ENCODE assay signal across 9 cellular contexts in genomic region chr1:48776400-48777218, GRCh38. TPM values are rescaled to one million over a fixed set of nuclear protein-coding genes. Genes with fewer than 3 reads are reported as not detected.
DNase-seq lines count a peak whose midpoint lies in the region; ATAC-seq and TF ChIP-seq lines count a peak whose summit lies in the region.
"Had no signal": no experiment of that assay in that cellular context is flagged by ENCODE, and none has a peak within 500 bp of the region (broad histone marks: within the 10 kb centered on the region; RNA-seq: fewer than 3 reads in every experiment).

BEND5 (minus strand) TSS chr1:48776891; CDS start chr1:48776831, 60 bp downstream.

- 0 to 2% (median 0%) methylated on average over 45 to 72 of the region's 72 CpGs for WGBS in psoas muscle, 3 donors
- WGBS in urinary bladder, result 1% methylated on average over 72 of the region's 72 CpGs

- peak within 1 kb of the TSS; percentile 83 for H3K27ac Mint-ChIP-seq in activated naive CD8-positive, alpha-beta T cell

- H3K27me3 Mint-ChIP-seq in activated naive CD8-positive, alpha-beta T cell, result no peaks in the 10 kb centered on the region

- H3K36me3 Mint-ChIP-seq in activated naive CD8-positive, alpha-beta T cell, result peaks cover 5% of the 10 kb centered on the region

- peak within 1 kb of the TSS; percentile 91 for H3K4me3 Mint-ChIP-seq in activated naive CD8-positive, alpha-beta T cell

- H3K4me1 ChIP-seq in right atrium auricular region, result peaks cover 0 to 23% of the 10 kb centered on the region in 2 donors
- H3K4me1 ChIP-seq in psoas muscle, result peaks cover 17% of the 10 kb centered on the region
- H3K4me1 ChIP-seq in urinary bladder (ENCODE audit: insufficient read depth), result peaks cover 5% of the 10 kb centered on the region

- TF ChIP-seq CTCF in right atrium auricular region (IDR thresholded peaks at IDR 0.05) (no peak), psoas muscle (IDR thresholded peaks at IDR 0.05) (no peak)

- H3K4me3 ChIP-seq in right atrium auricular region (peak within 1 kb of the TSS; percentile 78 to 89), psoas muscle (peak within 1 kb of the TSS; percentile 84), urinary bladder (ENCODE audit: low read depth, low read length) (peak within 1 kb of the TSS; percentile 99)

- H3K9me3 ChIP-seq in right atrium auricular region, result no peaks in the 10 kb centered on the region
- no peaks in the 10 kb centered on the region for H3K9me3 ChIP-seq in psoas muscle
- H3K9me3 ChIP-seq: neutrophil had no signal

- H3K36me3 ChIP-seq in right atrium auricular region (no peaks in the 10 kb centered on the region), psoas muscle (ENCODE audit: insufficient read depth in 1 of 2, low read depth in 1 of 2) (no peaks in the 10 kb centered on the region), urinary bladder (ENCODE audit: insufficient read depth) (no peaks in the 10 kb centered on the region)
- H3K36me3 ChIP-seq: neutrophil had no signal

- no peaks in the 10 kb centered on the region for H3K27me3 ChIP-seq in right atrium auricular region
- H3K27me3 ChIP-seq in psoas muscle (ENCODE audit: insufficient read depth in 3 of 3, low read length in 2 of 3), result no peaks in the 10 kb centered on the region

- intact Hi-C loops in psoas muscle (cut with DNase I), result no loop called here

- H3K27ac ChIP-seq in right atrium auricular region (peak within 1 kb of the TSS; percentile 65 to 81), psoas muscle (peak within 1 kb of the TSS; percentile 60), urinary bladder (ENCODE audit: low read depth) (peak within 1 kb of the TSS; percentile 15)
- H3K27ac ChIP-seq: neutrophil had no signal

- H3K4me1 Mint-ChIP-seq in activated naive CD8-positive, alpha-beta T cell (ENCODE audit: low read depth), result peaks cover 54% of the 10 kb centered on the region

- ATAC-seq in HG02884 (IDR thresholded peaks at IDR 0.05; ENCODE audit: unreplicated experiment) (peak; percentile 38), psoas muscle (peak; percentile 68 to 89 (median 74))

- DNase-seq in AG08395 (ENCODE audit: low spot score) (peak; percentile 29), NOMO-1 treated with dmso at 0.1 percent for 144 hours (lab: John Stamatoyannopoulos, UW; ENCODE audit: unreplicated experiment) (peak; percentile 50), right atrium auricular region (ENCODE audit: low spot score) (no peak), psoas muscle (peak; percentile 58 to 72), superior temporal gyrus (ENCODE audit: extremely low spot score) (no peak)

- no peaks in the 10 kb centered on the region for H3K9me3 Mint-ChIP-seq in activated naive CD8-positive, alpha-beta T cell (ENCODE audit: low read depth)

RNA-seq across cellular contexts. Expression of gene BEND5, which starts in this region (rescaled TPM):
- 1 to 10 TPM; 2.7 to 2.8 TPM for total RNA-seq in right atrium auricular region
- total RNA-seq in psoas muscle, result 1 to 10 TPM; 1.6 to 3.7 (median 3.4) TPM
- 1 to 10 TPM in 2 of 3 donors, under 1 TPM in 1; 0.84 to 1.5 (median 1.1) TPM for polyA plus RNA-seq in psoas muscle
- total RNA-seq in urinary bladder, result 10.3 TPM
- polyA plus RNA-seq in urinary bladder, result 10.8 TPM

Comparison
In these comparisons a context has a peak if more than half of its experiments do, and no peak if none do; other contexts are left out.
1. DNase-seq: peak in AG08395 (single experiment), NOMO-1 treated with dmso at 0.1 percent for 144 hours (single experiment) and psoas muscle (2 of 2); none in right atrium auricular region (single experiment) and superior temporal gyrus (single experiment).
2. H3K27ac ChIP-seq: peak in every context shown above with its lines; median percentile 73 in right atrium auricular region; 60 in psoas muscle; 15 in urinary bladder.
3. Peak in every context shown above with its lines, with median percentiles within 50 percentile points of each other: H3K4me3 ChIP-seq.